1 cellular context compared by ENCODE assay signal in the genomic region with DNA sequence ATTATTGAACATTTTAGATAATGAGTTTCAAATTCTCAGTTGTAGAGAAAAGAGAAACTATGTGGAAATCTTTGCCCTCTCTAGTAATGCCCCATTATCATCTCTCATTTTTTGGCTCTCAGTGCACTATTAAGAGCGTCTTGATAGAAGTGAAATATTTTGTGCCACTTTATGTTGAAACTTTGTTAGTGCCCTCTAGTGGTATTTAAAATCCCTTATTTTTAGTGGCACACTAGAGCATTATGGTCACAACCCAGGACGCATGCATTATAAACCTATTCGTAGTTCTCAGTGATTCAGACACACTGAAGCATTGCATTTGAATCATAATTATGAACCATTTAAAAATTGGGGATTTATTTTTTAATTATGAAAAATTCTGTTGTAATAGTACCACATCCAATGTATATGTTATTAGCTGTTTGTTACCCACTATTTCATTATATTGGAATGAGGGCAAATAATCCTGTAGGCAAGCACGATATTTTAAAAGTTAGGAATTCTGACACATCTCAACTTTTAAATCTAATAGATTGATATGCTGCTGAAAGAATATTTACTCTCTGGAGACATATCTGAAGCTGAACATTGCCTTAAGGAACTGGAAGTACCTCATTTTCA.
A peak's percentile ranks its signal among the peaks of the same experiment; 100 is the strongest.
TF ChIP-seq lines count a peak whose summit lies in the region.

No MANE protein-coding gene starts in this region.

TF ChIP-seq in HepG2, 621 proteins besides CTCF, POLR2A, EP300 and RAD21:
- TF ChIP-seq ZNF614 (CRISPR knock-in tag; IDR thresholded peaks at IDR 0.05; ENCODE audit: borderline replicate concordance) (no peak), ZSCAN20 (CRISPR knock-in tag; IDR thresholded peaks at IDR 0.05; ENCODE audit: borderline replicate concordance) (no peak), RFX5 (IDR thresholded peaks at IDR 0.05; ENCODE audit: low read depth, low read length) (no peak), ZBTB3 (CRISPR knock-in tag; IDR thresholded peaks at IDR 0.05; ENCODE audit: borderline replicate concordance, low read depth) (no peak), POLR2AphosphoS5 (IDR thresholded peaks at IDR 0.05; ENCODE audit: low read depth, low read length) (no peak), RBM39 (IDR thresholded peaks at IDR 0.05; ENCODE audit: low read depth, low read length, poor library complexity, severe bottlenecking) (no peak), POGZ (CRISPR knock-in tag; IDR thresholded peaks at IDR 0.05) (no peak), NFYB (CRISPR knock-in tag; IDR thresholded peaks at IDR 0.05) (no peak), STAG1 (CRISPR knock-in tag; IDR thresholded peaks at IDR 0.05) (peak; percentile 72), ZKSCAN1 (IDR thresholded peaks at IDR 0.05; ENCODE audit: low read length) (no peak), ZNF563 (CRISPR knock-in tag; IDR thresholded peaks at IDR 0.05) (no peak), TBP (CRISPR knock-in tag; IDR thresholded peaks at IDR 0.05) (no peak), SMC3 (IDR thresholded peaks at IDR 0.05; ENCODE audit: low read length) (peak; percentile 71), PRMT3 (CRISPR knock-in tag; IDR thresholded peaks at IDR 0.05; ENCODE audit: borderline replicate concordance, low read depth) (no peak), KAT8 (CRISPR knock-in tag; IDR thresholded peaks at IDR 0.05) (no peak)
- TF ChIP-seq, protein P1, sequence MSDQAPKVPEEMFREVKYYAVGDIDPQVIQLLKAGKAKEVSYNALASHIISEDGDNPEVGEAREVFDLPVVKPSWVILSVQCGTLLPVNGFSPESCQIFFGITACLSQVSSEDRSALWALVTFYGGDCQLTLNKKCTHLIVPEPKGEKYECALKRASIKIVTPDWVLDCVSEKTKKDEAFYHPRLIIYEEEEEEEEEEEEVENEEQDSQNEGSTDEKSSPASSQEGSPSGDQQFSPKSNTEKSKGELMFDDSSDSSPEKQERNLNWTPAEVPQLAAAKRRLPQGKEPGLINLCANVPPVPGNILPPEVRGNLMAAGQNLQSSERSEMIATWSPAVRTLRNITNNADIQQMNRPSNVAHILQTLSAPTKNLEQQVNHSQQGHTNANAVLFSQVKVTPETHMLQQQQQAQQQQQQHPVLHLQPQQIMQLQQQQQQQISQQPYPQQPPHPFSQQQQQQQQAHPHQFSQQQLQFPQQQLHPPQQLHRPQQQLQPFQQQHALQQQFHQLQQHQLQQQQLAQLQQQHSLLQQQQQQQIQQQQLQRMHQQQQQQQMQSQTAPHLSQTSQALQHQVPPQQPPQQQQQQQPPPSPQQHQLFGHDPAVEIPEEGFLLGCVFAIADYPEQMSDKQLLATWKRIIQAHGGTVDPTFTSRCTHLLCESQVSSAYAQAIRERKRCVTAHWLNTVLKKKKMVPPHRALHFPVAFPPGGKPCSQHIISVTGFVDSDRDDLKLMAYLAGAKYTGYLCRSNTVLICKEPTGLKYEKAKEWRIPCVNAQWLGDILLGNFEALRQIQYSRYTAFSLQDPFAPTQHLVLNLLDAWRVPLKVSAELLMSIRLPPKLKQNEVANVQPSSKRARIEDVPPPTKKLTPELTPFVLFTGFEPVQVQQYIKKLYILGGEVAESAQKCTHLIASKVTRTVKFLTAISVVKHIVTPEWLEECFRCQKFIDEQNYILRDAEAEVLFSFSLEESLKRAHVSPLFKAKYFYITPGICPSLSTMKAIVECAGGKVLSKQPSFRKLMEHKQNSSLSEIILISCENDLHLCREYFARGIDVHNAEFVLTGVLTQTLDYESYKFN (CRISPR knock-in tag; conservative IDR thresholded peaks at IDR 0.05) = no peak
- TF ChIP-seq, protein P2, sequence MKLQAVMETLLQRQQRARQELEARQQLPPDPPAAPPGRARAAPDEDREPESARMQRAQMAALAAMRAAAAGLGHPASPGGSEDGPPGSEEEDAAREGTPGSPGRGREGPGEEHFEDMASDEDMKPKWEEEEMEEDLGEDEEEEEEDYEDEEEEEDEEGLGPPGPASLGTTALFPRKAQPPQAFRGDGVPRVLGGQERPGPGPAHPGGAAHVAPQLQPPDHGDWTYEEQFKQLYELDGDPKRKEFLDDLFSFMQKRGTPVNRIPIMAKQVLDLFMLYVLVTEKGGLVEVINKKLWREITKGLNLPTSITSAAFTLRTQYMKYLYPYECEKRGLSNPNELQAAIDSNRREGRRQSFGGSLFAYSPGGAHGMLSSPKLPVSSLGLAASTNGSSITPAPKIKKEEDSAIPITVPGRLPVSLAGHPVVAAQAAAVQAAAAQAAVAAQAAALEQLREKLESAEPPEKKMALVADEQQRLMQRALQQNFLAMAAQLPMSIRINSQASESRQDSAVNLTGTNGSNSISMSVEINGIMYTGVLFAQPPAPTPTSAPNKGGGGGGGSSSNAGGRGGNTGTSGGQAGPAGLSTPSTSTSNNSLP (IDR thresholded peaks at IDR 0.05; ENCODE audit: low read depth, low read length) = 0 out of 2 replicates have a peak, but pooled peaks have one; percentile 15
- TF ChIP-seq, protein P3, sequence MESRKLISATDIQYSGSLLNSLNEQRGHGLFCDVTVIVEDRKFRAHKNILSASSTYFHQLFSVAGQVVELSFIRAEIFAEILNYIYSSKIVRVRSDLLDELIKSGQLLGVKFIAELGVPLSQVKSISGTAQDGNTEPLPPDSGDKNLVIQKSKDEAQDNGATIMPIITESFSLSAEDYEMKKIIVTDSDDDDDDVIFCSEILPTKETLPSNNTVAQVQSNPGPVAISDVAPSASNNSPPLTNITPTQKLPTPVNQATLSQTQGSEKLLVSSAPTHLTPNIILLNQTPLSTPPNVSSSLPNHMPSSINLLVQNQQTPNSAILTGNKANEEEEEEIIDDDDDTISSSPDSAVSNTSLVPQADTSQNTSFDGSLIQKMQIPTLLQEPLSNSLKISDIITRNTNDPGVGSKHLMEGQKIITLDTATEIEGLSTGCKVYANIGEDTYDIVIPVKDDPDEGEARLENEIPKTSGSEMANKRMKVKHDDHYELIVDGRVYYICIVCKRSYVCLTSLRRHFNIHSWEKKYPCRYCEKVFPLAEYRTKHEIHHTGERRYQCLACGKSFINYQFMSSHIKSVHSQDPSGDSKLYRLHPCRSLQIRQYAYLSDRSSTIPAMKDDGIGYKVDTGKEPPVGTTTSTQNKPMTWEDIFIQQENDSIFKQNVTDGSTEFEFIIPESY (CRISPR knock-in tag; IDR thresholded peaks at IDR 0.05) = no peak
- TF ChIP-seq, protein P4, sequence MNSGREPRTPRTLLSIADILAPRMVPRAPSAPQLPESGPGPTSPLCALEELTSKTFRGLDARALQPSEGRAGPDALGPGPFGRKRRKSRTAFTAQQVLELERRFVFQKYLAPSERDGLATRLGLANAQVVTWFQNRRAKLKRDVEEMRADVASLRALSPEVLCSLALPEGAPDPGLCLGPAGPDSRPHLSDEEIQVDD (CRISPR knock-in tag; IDR thresholded peaks at IDR 0.05; ENCODE audit: borderline replicate concordance) = no peak
TF ChIP-seq in HepG2: peak in this region for 3.
